In genomic region chr11:72782081-72782920, GRCh38 we compare ENCODE assay signal across 8 cellular contexts. TPM values are rescaled to one million over a fixed set of nuclear protein-coding genes. Genes with fewer than 3 reads are reported as not detected.
DNase-seq lines count a peak whose midpoint lies in the region; ATAC-seq, FAIRE-seq and TF ChIP-seq lines count a peak whose summit lies in the region.

No MANE protein-coding gene starts in this region.

- peak overlapping the region; percentile 28 for H3K4me2 ChIP-seq in GM12878 (ENCODE audit: control insufficient read depth, insufficient read depth)

- H3K9me3 ChIP-seq in GM12878 (replicated peaks; ENCODE audit: control insufficient read depth, insufficient read depth, low read length), result no peaks in the 10 kb centered on the region

- peak overlapping the region; percentile 3 for H2AFZ ChIP-seq in GM12878 (ENCODE audit: control insufficient read depth, low read depth, low read length)

- H3K4me1 Mint-ChIP-seq in memory B cell, result peaks cover 23% of the 10 kb centered on the region

- intact Hi-C loops in GM12878 (cut with micrococcal nuclease; ENCODE audit: unreplicated experiment), result no loop called here

- peaks cover 19% of the 10 kb centered on the region for H3K4me1 ChIP-seq in GM12878 (ENCODE audit: control insufficient read depth, insufficient read depth, low read length)
- H3K4me1 ChIP-seq in urinary bladder (ENCODE audit: insufficient read depth), result peaks cover 2% of the 10 kb centered on the region

- SMC1A ChIA-PET in GM12878 (lab: Charles Lee; ENCODE audit: uncharacterized antibody, unreplicated experiment), result interaction anchor here (0.9 to 1.8 kb wide), 6 partner anchors 10 to 57 kb away, joined by 3 to 13 read pairs (median 4); no protein-coding TSS in a partner anchor

- H3K9ac ChIP-seq in GM12878 (ENCODE audit: control insufficient read depth, insufficient read depth, low read length), result no peak overlapping the region

- H3K4me3 Mint-ChIP-seq in memory B cell, result peak overlapping the region; percentile 73

- POLR2A ChIA-PET in GM12878 (lab: Charles Lee), result interaction anchor here (0.6 to 2.3 kb wide), 3 partner anchors 11 to 53 kb away, joined by 3 to 19 read pairs (median 3); partner anchors contain the start of gene STARD10

- peak overlapping the region; percentile 51; the same call in 1 of the 2 replicates for H3K4me3 ChIP-seq in GM12878
- peak overlapping the region; percentile 82 for H3K4me3 ChIP-seq in urinary bladder (ENCODE audit: low read depth, low read length)

- DNase-seq in NCI-H1092 treated with DMSO at 0.1 percent for 48 hours (lab: John Stamatoyannopoulos, UW), result peak; percentile 35
- DNase-seq in GM12878 (ENCODE audit: low read depth, low spot score), result no peak
- no peak for DNase-seq in memory B cell (ENCODE audit: low spot score in 2 of 2)
- no peak for DNase-seq in KBM-7

- no peak for FAIRE-seq in GM12878 (lab: Jason Lieb, UNC)

- no peaks in the 10 kb centered on the region for H3K9me3 Mint-ChIP-seq in memory B cell

- CTCF ChIA-PET in GM12878 (lab: Yijun Ruan, JAX), result interaction anchor here (0.9 to 15.0 kb wide), 3 partner anchors 11 to 114 kb away, joined by 3 to 469 read pairs (median 65); partner anchors contain the start of gene STARD10

- H3K27me3 Mint-ChIP-seq in memory B cell, result no peaks in the 10 kb centered on the region

- no peak overlapping the region for H3K27ac ChIP-seq in GM12878 (ENCODE audit: control insufficient read depth, insufficient read depth)
- no peak overlapping the region for H3K27ac ChIP-seq in urinary bladder (ENCODE audit: low read depth)

- TF ChIP-seq CTCF in GM12878 (IDR thresholded peaks at IDR 0.05 in 2 of 3, conservative IDR thresholded peaks at IDR 0.05 in 1 of 3; ENCODE audit: control insufficient read depth in 2 of 3, extremely low read depth in 1 of 3, insufficient read depth in 1 of 3, low read depth in 3 of 3, low read length in 3 of 3), result no peak

- 63% methylated on average over 14 of the region's 14 CpGs for WGBS in GM12878 (ENCODE audit: insufficient coverage, insufficient replicate concordance, low lambda C conversion rate, missing lambda C conversion rate)
- WGBS in urinary bladder, result 54% methylated on average over 14 of the region's 14 CpGs

- in situ Hi-C loops in GM12878 (cut with MboI) (no loop called here), KBM-7 (cut with MboI; ENCODE audit: low pct_unique_long_range_greater_than_20kb, low sequenced_read_pairs) (no loop called here)

- H3K36me3 Mint-ChIP-seq in memory B cell, result no peaks in the 10 kb centered on the region

- H3K79me2 ChIP-seq in GM12878 (ENCODE audit: control insufficient read depth, insufficient read depth, low read length), result no peaks in the 10 kb centered on the region

- no peak for TF ChIP-seq POLR2A in GM12878 (IDR thresholded peaks at IDR 0.05; ENCODE audit: low read depth, low read length)

- no peaks in the 10 kb centered on the region for H3K27me3 ChIP-seq in GM12878 (replicated peaks in 1 of 2; ENCODE audit: control insufficient read depth in 2 of 2, insufficient read depth in 2 of 2, low read length in 1 of 2)

- no TSS peak for BruUV-seq in GM12878 (replicated peaks; lab: Mats Ljungman, UMichigan)

- peak; percentile 27 for ATAC-seq in GM18502 (IDR thresholded peaks at IDR 0.05; ENCODE audit: poor library complexity, unreplicated experiment)
- ATAC-seq in GM12878, result peak; percentile 60
- peak; percentile 30 for ATAC-seq in memory B cell (ENCODE audit: low read depth)
- ATAC-seq in HG03025 (IDR thresholded peaks at IDR 0.05; ENCODE audit: low FRiP score, unreplicated experiment), result no peak
- no peak for ATAC-seq in HG03108 (IDR thresholded peaks at IDR 0.05; ENCODE audit: unreplicated experiment)

- H3K36me3 ChIP-seq in GM12878 (ENCODE audit: control insufficient read depth in 2 of 2, insufficient read depth in 2 of 2, low read length in 1 of 2) (no peaks in the 10 kb centered on the region), urinary bladder (ENCODE audit: insufficient read depth) (no peaks in the 10 kb centered on the region)

- RAD21 ChIA-PET in GM12878 (lab: Charles Lee; ENCODE audit: unreplicated experiment), result interaction anchor here (0.8 to 2.3 kb wide), 8 partner anchors 11 to 114 kb away, joined by 3 to 24 read pairs (median 5); partner anchors contain the start of gene STARD10

- no peak for TF ChIP-seq RAD21 in GM12878 (IDR thresholded peaks at IDR 0.05; ENCODE audit: insufficient read depth, low read depth, low read length)

- TF ChIP-seq EP300 in GM12878 (IDR thresholded peaks at IDR 0.05; ENCODE audit: borderline replicate concordance in 1 of 2, control insufficient read depth in 1 of 2, low read depth in 2 of 2, low read length in 2 of 2), result no peak

- no peaks in the 10 kb centered on the region for H4K20me1 ChIP-seq in GM12878 (ENCODE audit: control insufficient read depth, insufficient read depth)

- peak overlapping the region; percentile 31 for H3K27ac Mint-ChIP-seq in memory B cell

TF ChIP-seq in GM12878, 131 proteins besides CTCF, POLR2A, EP300 and RAD21 (continues in another document):
- no peak for TF ChIP-seq POU2F2 (IDR thresholded peaks at IDR 0.05; ENCODE audit: borderline replicate concordance, low read depth, low read length)
- TF ChIP-seq CHD4 (IDR thresholded peaks at IDR 0.05), result no peak
- 0 out of 2 replicates have a peak, but pooled peaks have one; percentile 64 for TF ChIP-seq HDGF (IDR thresholded peaks at IDR 0.05)
- 0 out of 2 replicates have a peak, but pooled peaks have one; percentile 16 for TF ChIP-seq NBN (IDR thresholded peaks at IDR 0.05)

RNA-seq across cellular contexts. Expression of gene STARD10, which starts 11.5 kb away (rescaled TPM):
- 13.8 and 14.9 TPM in 2 replicates for total RNA-seq in GM12878 (2013; cell fraction: nucleolus; rRNA removed)
- total RNA-seq in GM12878 (2014; rRNA removed), result 29.0 and 29.3 TPM in 2 replicates
- 21.7 and 22.2 TPM in 2 replicates for total RNA-seq in GM12878 (2014; rRNA removed; fragmentation: Illumina TruSeq; extraction: Trizol)
- 24.0 and 29.8 TPM in 2 replicates for total RNA-seq in GM12878 (2021)
- polyA plus RNA-seq in GM12878 (2011; ENCODE audit: low read depth), result 5.4 TPM
- polyA plus RNA-seq in GM12878 (2011; rRNA removed), result 28.0 and 43.2 TPM in 2 replicates
- polyA plus RNA-seq in GM12878 (2011; cell fraction: cytosol; rRNA removed), result 50.3 and 60.8 TPM in 2 replicates
- polyA plus RNA-seq in GM12878 (2011; cell fraction: nucleus; rRNA removed), result 34.3 and 35.5 TPM in 2 replicates
- polyA plus RNA-seq in GM12878 (2012), result 18.6 and 21.8 TPM in 2 replicates
- 23.7 and 24.4 TPM in 2 replicates for polyA plus RNA-seq in GM12878 (2014; fragmentation: Illumina TruSeq; extraction: Trizol)
- under 1 TPM; 0.15 to 0.21 TPM for polyA plus RNA-seq in GM12878 (2014; fragmentation: Nextera tagmentation; extraction: Ambion mirVana)
- 27.8 and 36.3 TPM in 2 replicates for polyA plus RNA-seq in GM12878 (2014; rRNA removed)
- polyA plus RNA-seq in GM12878 (2016; fragmentation: Nextera tagmentation; extraction: Ambion mirVana), result 10 to 100 TPM; 10.3 to 11.4 TPM
- polyA minus RNA-seq in GM12878 (2011; rRNA and poly(A)+ RNA removed), result 39.7 and 55.9 TPM in 2 replicates
- polyA minus RNA-seq in GM12878 (2011; cell fraction: cytosol; rRNA and poly(A)+ RNA removed), result 10.6 and 11.8 TPM in 2 replicates
- 11.7 and 14.1 TPM in 2 replicates for polyA minus RNA-seq in GM12878 (2011; cell fraction: nucleus; rRNA and poly(A)+ RNA removed)
- total RNA-seq in urinary bladder, result 16.3 TPM
- polyA plus RNA-seq in urinary bladder, result 33.5 TPM

RNA-seq across cellular contexts. Expression of gene ARAP1, which starts 30.1 kb away (rescaled TPM):
- total RNA-seq in GM12878 (2013; cell fraction: nucleolus; rRNA removed), result 218 and 253 TPM in 2 replicates
- 48.4 and 54.3 TPM in 2 replicates for total RNA-seq in GM12878 (2014; rRNA removed)
- 25.1 and 25.7 TPM in 2 replicates for total RNA-seq in GM12878 (2014; rRNA removed; fragmentation: Illumina TruSeq; extraction: Trizol)
- 91.5 and 102 TPM in 2 replicates for total RNA-seq in GM12878 (2021)
- polyA plus RNA-seq in GM12878 (2011; ENCODE audit: low read depth), result 43.7 TPM
- 34.0 and 50.3 TPM in 2 replicates for polyA plus RNA-seq in GM12878 (2011; rRNA removed)
- polyA plus RNA-seq in GM12878 (2011; cell fraction: cytosol; rRNA removed), result 54.1 and 60.4 TPM in 2 replicates
- 323 and 349 TPM in 2 replicates for polyA plus RNA-seq in GM12878 (2011; cell fraction: nucleus; rRNA removed)
- 88.7 and 93.1 TPM in 2 replicates for polyA plus RNA-seq in GM12878 (2012)
- 14.7 and 29.2 TPM in 2 replicates for polyA plus RNA-seq in GM12878 (2014; fragmentation: Illumina TruSeq; extraction: Trizol)
- under 1 TPM; 0.55 to 0.85 TPM for polyA plus RNA-seq in GM12878 (2014; fragmentation: Nextera tagmentation; extraction: Ambion mirVana)
- polyA plus RNA-seq in GM12878 (2014; rRNA removed), result 58.8 and 64.9 TPM in 2 replicates
- 10 to 100 TPM; 51.8 to 57.9 TPM for polyA plus RNA-seq in GM12878 (2016; fragmentation: Nextera tagmentation; extraction: Ambion mirVana)
- 63.7 and 91.7 TPM in 2 replicates for polyA minus RNA-seq in GM12878 (2011; rRNA and poly(A)+ RNA removed)
- 34.5 and 43.7 TPM in 2 replicates for polyA minus RNA-seq in GM12878 (2011; cell fraction: cytosol; rRNA and poly(A)+ RNA removed)
- polyA minus RNA-seq in GM12878 (2011; cell fraction: nucleus; rRNA and poly(A)+ RNA removed), result 78.3 and 112 TPM in 2 replicates
- total RNA-seq in urinary bladder, result 88.6 TPM
- polyA plus RNA-seq in urinary bladder, result 66.5 TPM

RNA-seq across cellular contexts. Expression of gene ATG16L2, which starts 31.9 kb away (rescaled TPM):
- total RNA-seq in GM12878 (2013; cell fraction: nucleolus; rRNA removed), result 378 and 421 TPM in 2 replicates
- total RNA-seq in GM12878 (2014; rRNA removed), result 28.2 and 34.1 TPM in 2 replicates
- total RNA-seq in GM12878 (2014; rRNA removed; fragmentation: Illumina TruSeq; extraction: Trizol), result 21.5 and 24.5 TPM in 2 replicates
- 39.8 and 46.4 TPM in 2 replicates for total RNA-seq in GM12878 (2021)
- 25.1 TPM for polyA plus RNA-seq in GM12878 (2011; ENCODE audit: low read depth)
- 49.5 and 67.7 TPM in 2 replicates for polyA plus RNA-seq in GM12878 (2011; rRNA removed)
- 48.3 and 70.9 TPM in 2 replicates for polyA plus RNA-seq in GM12878 (2011; cell fraction: cytosol; rRNA removed)
- polyA plus RNA-seq in GM12878 (2011; cell fraction: nucleus; rRNA removed), result 785 and 840 TPM in 2 replicates
- 49.9 and 64.4 TPM in 2 replicates for polyA plus RNA-seq in GM12878 (2012)
- polyA plus RNA-seq in GM12878 (2014; fragmentation: Illumina TruSeq; extraction: Trizol), result 35.6 and 39.8 TPM in 2 replicates
- polyA plus RNA-seq in GM12878 (2014; fragmentation: Nextera tagmentation; extraction: Ambion mirVana), result 1 to 10 TPM; 1.9 to 5.3 TPM
- polyA plus RNA-seq in GM12878 (2014; rRNA removed), result 65.4 and 67.6 TPM in 2 replicates
- polyA plus RNA-seq in GM12878 (2016; fragmentation: Nextera tagmentation; extraction: Ambion mirVana), result 10 to 100 TPM; 25.9 to 32.6 TPM
- polyA minus RNA-seq in GM12878 (2011; rRNA and poly(A)+ RNA removed), result 43.8 and 50.3 TPM in 2 replicates
- 14.1 and 20.2 TPM in 2 replicates for polyA minus RNA-seq in GM12878 (2011; cell fraction: cytosol; rRNA and poly(A)+ RNA removed)
- 92.6 and 143 TPM in 2 replicates for polyA minus RNA-seq in GM12878 (2011; cell fraction: nucleus; rRNA and poly(A)+ RNA removed)
- 17.2 TPM for total RNA-seq in urinary bladder
- 22.3 TPM for polyA plus RNA-seq in urinary bladder

Comparison
In these comparisons a context has a peak if more than half of its experiments do, and no peak if none do; other contexts are left out.
1. ATAC-seq: peak in GM18502 (single experiment), GM12878 (single experiment) and memory B cell (single experiment); none in HG03025 (single experiment) and HG03108 (single experiment).